Comparison of ENCODE assay signal across 15 cellular contexts in genomic region chr10:74683621-74684114, GRCh38.
DNase-seq lines count a peak whose midpoint lies in the region; ATAC-seq and TF ChIP-seq lines count a peak whose summit lies in the region.
"Had no signal": no experiment of that assay in that cellular context is flagged by ENCODE, and none has a peak within 500 bp of the region (broad histone marks: within the 10 kb centered on the region; RNA-seq: fewer than 3 reads in every experiment).

No MANE protein-coding gene starts in this region.

- no peak overlapping the region for H2BK120ac ChIP-seq in IMR-90 (ENCODE audit: low read depth, low read length)

- H3K4me2 ChIP-seq in IMR-90 (ENCODE audit: low read depth, low read length) (peak overlapping the region; percentile 65; the same call in 1 of the 2 replicates), OCI-LY3 (ENCODE audit: low read length) (peak overlapping the region; percentile 79)
- H3K4me2 ChIP-seq: SK-N-SH had no signal

- H4K8ac ChIP-seq in IMR-90 (ENCODE audit: low read depth in 2 of 2, low read length in 2 of 2) = peak overlapping the region in 1 of 2 experiments; percentile 22; a peak in 1 of 4 replicates

- H4K5ac ChIP-seq in IMR-90 (ENCODE audit: low read depth, low read length) = peak overlapping the region; percentile 48; the same call in 1 of the 2 replicates

- H3K4me3 ChIP-seq in GM12865 (ENCODE audit: low read depth, low read length) (peak overlapping the region; percentile 27), IMR-90 (ENCODE audit: insufficient read depth, low read depth, low read length) (no peak overlapping the region), OCI-LY3 (ENCODE audit: low read length) (peak overlapping the region; percentile 63), liver (ENCODE audit: low read depth in 1 of 3, low read length in 3 of 3) (no peak overlapping the region)
- H3K4me3 ChIP-seq: coronary artery, gastrocnemius medialis, tibial nerve had no signal

- BruUV-seq in IMR-90 (replicated peaks; lab: Mats Ljungman, UMichigan) = no TSS peak

- intact Hi-C loops in IMR-90 (cut with micrococcal nuclease) = no loop called here
- intact Hi-C loops in activated CD8-positive, alpha-beta T cell treated with anti-CD3 and anti-CD28 coated beads for 36 hours (cut with micrococcal nuclease) = no loop called here

- in situ Hi-C loops in IMR-90 (cut with MboI; ENCODE audit: low sequenced_read_pairs) = no loop called here

- H3K36me3 Mint-ChIP-seq in activated CD8-positive, alpha-beta T cell treated with anti-CD3 and anti-CD28 coated beads for 36 hours (ENCODE audit: low read depth) = peaks cover 10% of the 10 kb centered on the region

- H3K18ac ChIP-seq in IMR-90 (ENCODE audit: low read depth, low read length) = no peak overlapping the region; the same call in 1 of the 2 replicates

- no peak overlapping the region for H2AK5ac ChIP-seq in IMR-90 (ENCODE audit: low read depth, low read length)

- no peak overlapping the region for H3K4ac ChIP-seq in IMR-90 (ENCODE audit: low read depth, low read length)

- H3K27ac ChIP-seq in IMR-90 (ENCODE audit: insufficient read depth, low read length) = no peak overlapping the region
- peak overlapping the region; percentile 68 for H3K27ac ChIP-seq in OCI-LY3 (ENCODE audit: low read length)
- H3K27ac ChIP-seq in liver (ENCODE audit: low read depth in 1 of 2, low read length in 2 of 2) = no peak overlapping the region
- H3K27ac ChIP-seq: coronary artery, gastrocnemius medialis, tibial nerve had no signal

- H2BK15ac ChIP-seq in IMR-90 (ENCODE audit: low read depth, low read length) = no peak overlapping the region

- no peak overlapping the region for H4K91ac ChIP-seq in IMR-90 (ENCODE audit: insufficient read depth, low read depth, low read length)

- no peak for TF ChIP-seq RAD21 in IMR-90 (IDR thresholded peaks at IDR 0.05; ENCODE audit: low read length)
- no peak for TF ChIP-seq RAD21 in liver (IDR thresholded peaks at IDR 0.05)

- no peak overlapping the region for H3K56ac ChIP-seq in IMR-90 (ENCODE audit: extremely low read depth, insufficient read depth, low read length)

- H2AFZ ChIP-seq in IMR-90 (replicated peaks; ENCODE audit: low read length, poor library complexity) = no peak overlapping the region
- no peak overlapping the region for H2AFZ ChIP-seq in OCI-LY3 (ENCODE audit: low read depth, low read length)

- H3K4me1 Mint-ChIP-seq in activated CD8-positive, alpha-beta T cell treated with anti-CD3 and anti-CD28 coated beads for 36 hours (ENCODE audit: low read depth) = peaks cover 21% of the 10 kb centered on the region

- 0 out of 2 replicates have a peak overlapping the region, but pooled peaks have one; percentile 45 for H3K23ac ChIP-seq in IMR-90 (ENCODE audit: low read depth, low read length)

- H3K27me3 ChIP-seq in IMR-90 (ENCODE audit: control insufficient read depth, insufficient read depth, low read length) (no peaks in the 10 kb centered on the region), OCI-LY3 (ENCODE audit: low read depth, low read length) (no peaks in the 10 kb centered on the region), liver (ENCODE audit: control insufficient read depth in 4 of 4, insufficient read depth in 4 of 4, low read length in 3 of 4) (no peaks in the 10 kb centered on the region)
- H3K27me3 ChIP-seq: gastrocnemius medialis, tibial nerve had no signal

- dilution Hi-C loops in IMR-90 (cut with HindIII; ENCODE audit: low sequenced_read_pairs, unreplicated experiment) = no loop called here

- no peak overlapping the region for H2BK20ac ChIP-seq in IMR-90 (ENCODE audit: low read depth, low read length)

- H3K9me3 ChIP-seq in IMR-90 (ENCODE audit: control insufficient read depth, insufficient read depth, low read length) (no peaks in the 10 kb centered on the region), OCI-LY3 (ENCODE audit: insufficient read depth, low read length) (no peaks in the 10 kb centered on the region), liver (ENCODE audit: control insufficient read depth in 4 of 4, low read length in 3 of 4) (no peaks in the 10 kb centered on the region)
- H3K9me3 ChIP-seq: gastrocnemius medialis, SK-N-SH, tibial nerve had no signal

- no peak for TF ChIP-seq CTCF in GM12865 (IDR thresholded peaks at IDR 0.05; ENCODE audit: insufficient read depth, low read depth, low read length, missing control alignments)
- TF ChIP-seq CTCF in IMR-90 (conservative IDR thresholded peaks at IDR 0.05; ENCODE audit: low read depth, low read length) = no peak
- TF ChIP-seq CTCF in OCI-LY3 (IDR thresholded peaks at IDR 0.05; ENCODE audit: low read depth, low read length) = no peak
- no peak for TF ChIP-seq CTCF in liver (IDR thresholded peaks at IDR 0.05; ENCODE audit: low read depth, low read length, missing input control)
- no peak for TF ChIP-seq CTCF in activated CD8-positive, alpha-beta T cell treated with anti-CD3 and anti-CD28 coated beads for 36 hours (IDR thresholded peaks at IDR 0.05)

- no peak overlapping the region for H3K9ac ChIP-seq in IMR-90 (ENCODE audit: low read depth, low read length)
- H3K9ac ChIP-seq in OCI-LY3 (ENCODE audit: low read length) = peak overlapping the region; percentile 34
- no peak overlapping the region for H3K9ac ChIP-seq in liver (ENCODE audit: low read depth in 1 of 2, low read length in 2 of 2)
- H3K9ac ChIP-seq: SK-N-SH had no signal

- no peaks in the 10 kb centered on the region for H3K79me2 ChIP-seq in OCI-LY3 (ENCODE audit: low read length)

- no peak for TF ChIP-seq POLR2A in IMR-90 (IDR thresholded peaks at IDR 0.05; ENCODE audit: low read depth, low read length)

- no CpG with 5 or more reads among the region's 7 CpGs for WGBS in IMR-90 (ENCODE audit: extremely low coverage in 2 of 2, insufficient read length in 1 of 2), 2 experiments
- whole genome bisulfite sequencing in liver = 24% methylated on average over 7 of the region's 7 CpGs

- no peak overlapping the region for H3K4me3 Mint-ChIP-seq in activated CD8-positive, alpha-beta T cell treated with anti-CD3 and anti-CD28 coated beads for 36 hours
- H3K4me3 Mint-ChIP-seq: activated CD4-positive, alpha-beta T cell treated with anti-CD3 and anti-CD28 coated beads, Interleukin-2, amount 10 ng/mL, durations not matched to agents 7 days and 5 days; CD8-positive, alpha-beta memory T cell had no signal

- H3K27ac Mint-ChIP-seq in activated CD8-positive, alpha-beta T cell treated with anti-CD3 and anti-CD28 coated beads for 36 hours = no peak overlapping the region
- H3K27ac Mint-ChIP-seq: activated CD4-positive, alpha-beta T cell treated with anti-CD3 and anti-CD28 coated beads, Interleukin-2, amount 10 ng/mL, durations not matched to agents 7 days and 5 days had no signal

- ATAC-seq in IMR-90 (ENCODE audit: low read depth) (no peak; the same call in 1 of the 2 replicates), HG03045 (IDR thresholded peaks at IDR 0.05; ENCODE audit: unreplicated experiment) (no peak)
- no peak for ATAC-seq in activated CD8-positive, alpha-beta T cell treated with anti-CD3 and anti-CD28 coated beads for 36 hours
- ATAC-seq: gastrocnemius medialis had no signal

- no peaks in the 10 kb centered on the region for H3K9me3 Mint-ChIP-seq in activated CD8-positive, alpha-beta T cell treated with anti-CD3 and anti-CD28 coated beads for 36 hours
- H3K9me3 Mint-ChIP-seq: CD8-positive, alpha-beta memory T cell had no signal

- no peaks in the 10 kb centered on the region for H3K79me1 ChIP-seq in IMR-90 (ENCODE audit: low read depth in 1 of 2, low read length in 2 of 2)

- H3K14ac ChIP-seq in IMR-90 (replicated peaks; ENCODE audit: low read depth, low read length) = peak overlapping the region; percentile 6; the same call in 1 of the 2 replicates

- H3K27me3 Mint-ChIP-seq in activated CD8-positive, alpha-beta T cell treated with anti-CD3 and anti-CD28 coated beads for 36 hours = no peaks in the 10 kb centered on the region
- H3K27me3 Mint-ChIP-seq: activated CD4-positive, alpha-beta T cell treated with anti-CD3 and anti-CD28 coated beads, Interleukin-2, amount 10 ng/mL, durations not matched to agents 7 days and 5 days; CD8-positive, alpha-beta memory T cell had no signal

- peak; percentile 34 for DNase-seq in GM12865 (ENCODE audit: low read depth)
- peak; percentile 10 for DNase-seq in IMR-90
- DNase-seq in islet precursor cell = no peak
- DNase-seq in activated CD8-positive, alpha-beta T cell treated with anti-CD3 and anti-CD28 coated beads for 36 hours = no peak
- no peak for DNase-seq in SIG-M5 treated with dmso at 0.1 percent for 504 hours (lab: John Stamatoyannopoulos, UW; ENCODE audit: unreplicated experiment)
- DNase-seq: activated CD4-positive, alpha-beta T cell treated with anti-CD3 and anti-CD28 coated beads, Interleukin-2, amount 10 ng/mL, durations not matched to agents 7 days and 5 days; activated naive CD4-positive, alpha-beta T cell treated with Interleukin-2 at 50 U/mL for 16 hours; CD8-positive, alpha-beta memory T cell; gastrocnemius medialis; SK-N-SH had no signal

- H3K36me3 ChIP-seq in IMR-90 (ENCODE audit: control insufficient read depth, insufficient read depth, low read length) = no peaks in the 10 kb centered on the region
- H3K36me3 ChIP-seq in OCI-LY3 (replicated peaks; ENCODE audit: low read depth, low read length) = no peaks in the 10 kb centered on the region
- H3K36me3 ChIP-seq in liver (ENCODE audit: control insufficient read depth in 4 of 4, insufficient read depth in 3 of 4, low read depth in 1 of 4, low read length in 3 of 4) = peaks cover 0 to 4% (median 1%) of the 10 kb centered on the region in 4 donors
- H3K36me3 ChIP-seq: gastrocnemius medialis had no signal

- H3K4me1 ChIP-seq in IMR-90 (ENCODE audit: control insufficient read depth, insufficient read depth, low read length) = peaks cover 3% of the 10 kb centered on the region; the same call in 1 of the 2 replicates
- H3K4me1 ChIP-seq in OCI-LY3 (ENCODE audit: low read length) = peaks cover 30% of the 10 kb centered on the region
- peaks cover 0 to 10% (median under 1%) of the 10 kb centered on the region in 4 donors for H3K4me1 ChIP-seq in liver (ENCODE audit: control insufficient read depth in 4 of 4, insufficient read depth in 4 of 4, low read length in 3 of 4)
- H3K4me1 ChIP-seq: tibial nerve had no signal

- no peak overlapping the region for H2AK9ac ChIP-seq in IMR-90 (replicated peaks; ENCODE audit: low read depth, low read length, poor library complexity)

- no peak overlapping the region for H2BK5ac ChIP-seq in IMR-90 (ENCODE audit: low read depth, low read length, poor library complexity, severe bottlenecking)

- H3K9me1 ChIP-seq in IMR-90 (ENCODE audit: insufficient read depth, low read length) = no peaks in the 10 kb centered on the region

- no peaks in the 10 kb centered on the region for H4K20me1 ChIP-seq in IMR-90 (ENCODE audit: insufficient read depth, low read length)
- H4K20me1 ChIP-seq in OCI-LY3 (ENCODE audit: insufficient read depth, low read length) = no peaks in the 10 kb centered on the region

- CTCF ChIA-PET in IMR-90 (lab: Yijun Ruan, JAX) = interaction anchor here (0.6 kb wide), 1 partner anchor 17 kb away, joined by 6 read pairs; no protein-coding TSS in a partner anchor
- CTCF ChIA-PET in activated CD8-positive, alpha-beta T cell treated with anti-CD3 and anti-CD28 coated beads for 36 hours (lab: Charles Lee) = interaction anchor here (0.7 to 1.0 kb wide), 2 partner anchors 19 to 552 kb away, joined by 3 read pairs; partner anchors contain the start of gene COMTD1

- POLR2A ChIA-PET in IMR-90 (lab: Charles Lee; ENCODE audit: unreplicated experiment) = no interaction called here
- POLR2A ChIA-PET in activated CD8-positive, alpha-beta T cell treated with anti-CD3 and anti-CD28 coated beads for 36 hours (lab: Charles Lee) = no interaction called here

TF ChIP-seq in liver, 16 proteins besides CTCF, POLR2A, EP300 and RAD21 (continues in another document):
- peak; percentile 7 to 12 for TF ChIP-seq RXRA (IDR thresholded peaks at IDR 0.05)

Comparison
In these comparisons a context has a peak if more than half of its experiments do, and no peak if none do; other contexts are left out.
1. DNase-seq: peak in GM12865 (single experiment) and IMR-90 (single experiment); none in islet precursor cell (single experiment), activated CD8-positive, alpha-beta T cell treated with anti-CD3 and anti-CD28 coated beads for 36 hours (single experiment) and SIG-M5 treated with dmso at 0.1 percent for 504 hours (single experiment).
2. H3K4me3 ChIP-seq: peak in GM12865 (single experiment) and OCI-LY3 (single experiment); none in IMR-90 (single experiment) and liver (0 of 3).